ENCODE assay signal across 8 cellular contexts in genomic region chr5:88674262-88675158, GRCh38.
A peak's percentile ranks its signal among the peaks of the same experiment; 100 is the strongest.
DNase-seq lines count a peak whose midpoint lies in the region; ATAC-seq and TF ChIP-seq lines count a peak whose summit lies in the region.

No MANE protein-coding gene starts in this region.

- DNase-seq in GM03348 (ENCODE audit: low spot score) (peak; percentile 40), SK-N-MC (ENCODE audit: low read depth, low spot score) (no peak), natural killer cell (no peak), NCI-H1436 treated with DMSO at 0.1 percent for 48 hours (lab: John Stamatoyannopoulos, UW) (no peak), cortex of kidney (lab: John Stamatoyannopoulos, UW) (no peak)
- no peak for DNase-seq in effector memory CD8-positive, alpha-beta T cell

- H3K9me3 ChIP-seq in HUES48 (ENCODE audit: control insufficient read depth, insufficient read depth, low read length) = no peaks in the 10 kb centered on the region
- no peaks in the 10 kb centered on the region for H3K9me3 ChIP-seq in SK-N-MC (ENCODE audit: low read depth, low read length)

- H3K4me3 ChIP-seq in HUES48 (ENCODE audit: low read depth, low read length) = peak overlapping the region; percentile 65
- peak overlapping the region; percentile 93 for H3K4me3 ChIP-seq in SK-N-MC

- peak overlapping the region; percentile 54 to 71 for H3K4me3 Mint-ChIP-seq in effector memory CD8-positive, alpha-beta T cell
- H3K4me3 Mint-ChIP-seq in natural killer cell = peak overlapping the region; percentile 87

- no peaks in the 10 kb centered on the region for H3K9me3 Mint-ChIP-seq in effector memory CD8-positive, alpha-beta T cell
- peaks cover 4 to 6% of the 10 kb centered on the region in 2 donors for H3K9me3 Mint-ChIP-seq in natural killer cell

- H3K4me1 Mint-ChIP-seq in effector memory CD8-positive, alpha-beta T cell (ENCODE audit: low read depth in 2 of 2) = peaks cover 14 to 21% of the 10 kb centered on the region in 2 donors
- H3K4me1 Mint-ChIP-seq in natural killer cell = peaks cover 33 to 39% of the 10 kb centered on the region in 2 donors

- no peaks in the 10 kb centered on the region for H3K36me3 ChIP-seq in HUES48 (ENCODE audit: control insufficient read depth, insufficient read depth, low read length)
- 0 out of 2 replicates have a peak, but pooled peaks cover 7% of the 10 kb centered on the region for H3K36me3 ChIP-seq in SK-N-MC (ENCODE audit: insufficient read depth, low read length)

- TF ChIP-seq CTCF in natural killer cell (IDR thresholded peaks at IDR 0.05) = no peak

- H3K27me3 ChIP-seq in HUES48 (ENCODE audit: control insufficient read depth, insufficient read depth, low read length) = peaks cover 98% of the 10 kb centered on the region

- H3K27ac Mint-ChIP-seq in effector memory CD8-positive, alpha-beta T cell = peak overlapping the region in 1 of 2 donors; percentile 61
- peak overlapping the region; percentile 69 to 74 for H3K27ac Mint-ChIP-seq in natural killer cell

- H3K27ac ChIP-seq in HUES48 (ENCODE audit: low read depth, low read length) (peak overlapping the region; percentile 17), SK-N-MC (peak overlapping the region; percentile 98)

- peaks cover 62% of the 10 kb centered on the region for H3K4me1 ChIP-seq in HUES48 (ENCODE audit: control insufficient read depth, insufficient read depth, low read length)

- H3K36me3 Mint-ChIP-seq in effector memory CD8-positive, alpha-beta T cell (ENCODE audit: insufficient read depth) = peaks cover 30% of the 10 kb centered on the region
- H3K36me3 Mint-ChIP-seq in natural killer cell = peaks cover 23% of the 10 kb centered on the region

- no peak overlapping the region; the same call in 1 of the 2 replicates for H3K9ac ChIP-seq in HUES48 (ENCODE audit: low read depth, low read length)
- H3K9ac ChIP-seq in SK-N-MC (ENCODE audit: insufficient read length) = peak overlapping the region; percentile 78

- ATAC-seq in GM21390 (IDR thresholded peaks at IDR 0.05; ENCODE audit: unreplicated experiment) = peak; percentile 74
- ATAC-seq in effector memory CD8-positive, alpha-beta T cell (replicated peaks) = peak; percentile 56
- peak; percentile 43 to 64 (median 61) for ATAC-seq in natural killer cell

- intact Hi-C loops in natural killer cell (cut with micrococcal nuclease) = loop anchor here (5.0 kb wide), 1 partner anchor 532 kb away; no protein-coding TSS in a partner anchor

- peaks cover 87 to 94% of the 10 kb centered on the region in 2 donors for H3K27me3 Mint-ChIP-seq in effector memory CD8-positive, alpha-beta T cell
- H3K27me3 Mint-ChIP-seq in natural killer cell (ENCODE audit: low read depth in 2 of 2) = peaks cover 72 to 84% of the 10 kb centered on the region in 2 donors
